ENCODE assay signal across 9 cellular contexts in genomic region chr1:33111965-33112364, GRCh38. TPM values are rescaled to one million over a fixed set of nuclear protein-coding genes. Genes with fewer than 3 reads are reported as not detected.
DNase-seq lines count a peak whose midpoint lies in the region; ATAC-seq and TF ChIP-seq lines count a peak whose summit lies in the region.
"Had no signal": no experiment of that assay in that cellular context is flagged by ENCODE, and none has a peak within 500 bp of the region (broad histone marks: within the 10 kb centered on the region; RNA-seq: fewer than 3 reads in every experiment).

No MANE protein-coding gene starts in this region.

- TF ChIP-seq POLR2A in HCT116 (IDR thresholded peaks at IDR 0.05; ENCODE audit: borderline replicate concordance, extremely low read depth, insufficient read depth, insufficient read length) = no peak

- RAD21 ChIA-PET in HCT116 (lab: Charles Lee; ENCODE audit: low non-redundant PET in 1 of 2, low total read pairs in 2 of 2, uncharacterized antibody in 2 of 2, unreplicated experiment in 2 of 2) = no interaction called here

- H3K27me3 Mint-ChIP-seq in CD4-positive, alpha-beta T cell = no peaks in the 10 kb centered on the region
- peaks cover 2% of the 10 kb centered on the region for H3K27me3 Mint-ChIP-seq in mesothelial cell of epicardium (ENCODE audit: low read depth)
- H3K27me3 Mint-ChIP-seq: T-cell had no signal

- TF ChIP-seq RAD21 in HCT116 (IDR thresholded peaks at IDR 0.05; ENCODE audit: low read depth) = peak; percentile 68

- no peak overlapping the region for H3K27ac ChIP-seq in CD4-positive, alpha-beta T cell (ENCODE audit: low read depth, low read length)
- no peak overlapping the region for H3K27ac ChIP-seq in HCT116 (ENCODE audit: low read depth, low read length)

- no peaks in the 10 kb centered on the region for H3K9me3 ChIP-seq in CD4-positive, alpha-beta T cell (ENCODE audit: control insufficient read depth, low read length)
- peaks cover 0 to 6% of the 10 kb centered on the region in 2 experiments; a peak in 1 of 4 replicates for H3K9me3 ChIP-seq in HCT116 (ENCODE audit: control insufficient read depth in 1 of 2, insufficient read depth in 1 of 2, low read depth in 1 of 2, low read length in 2 of 2)

- H3K79me2 ChIP-seq in HCT116 (ENCODE audit: insufficient read depth, low read length) = no peaks in the 10 kb centered on the region

- H3K36me3 Mint-ChIP-seq in CD4-positive, alpha-beta T cell (ENCODE audit: low read depth) = no peaks in the 10 kb centered on the region
- H3K36me3 Mint-ChIP-seq in mesothelial cell of epicardium = peaks cover 9% of the 10 kb centered on the region

- intact Hi-C loops in CD4-positive, alpha-beta T cell (cut with DNase I, micrococcal nuclease) = loop anchor here (2.0 to 10.0 kb wide), 3 partner anchors 185 to 255 kb away; no protein-coding TSS in a partner anchor
- intact Hi-C loops in HCT116 (cut with micrococcal nuclease) = loop anchor here (5.0 kb wide), 3 partner anchors 185 to 360 kb away; partner anchors contain the start of gene ZSCAN20

- H3K27me3 ChIP-seq in CD4-positive, alpha-beta T cell (ENCODE audit: control insufficient read depth, insufficient read depth, low read length) = no peaks in the 10 kb centered on the region
- no peaks in the 10 kb centered on the region for H3K27me3 ChIP-seq in HCT116 (ENCODE audit: insufficient read depth, low read length)

- H3K9me2 ChIP-seq in HCT116 (ENCODE audit: insufficient read depth) = no peaks in the 10 kb centered on the region

- ATAC-seq in CD4-positive, alpha-beta T cell (ENCODE audit: poor library complexity) = peak; percentile 58
- peak; percentile 69 for ATAC-seq in HCT116
- peak; percentile 42; the same call in 1 of the 3 replicates for ATAC-seq in SK-N-SH treated with all-trans-retinoic acid at 6 μM for 48 hours
- ATAC-seq in HG03378 (IDR thresholded peaks at IDR 0.05; ENCODE audit: unreplicated experiment) = no peak
- no peak for ATAC-seq in GM18907 (IDR thresholded peaks at IDR 0.05; ENCODE audit: unreplicated experiment)

- no peak overlapping the region for H3K9ac ChIP-seq in HCT116 (ENCODE audit: low read length)

- H3K9me3 Mint-ChIP-seq in CD4-positive, alpha-beta T cell = peaks cover 4% of the 10 kb centered on the region
- H3K9me3 Mint-ChIP-seq in mesothelial cell of epicardium = peaks cover 14% of the 10 kb centered on the region

- H4K20me1 ChIP-seq in HCT116 (ENCODE audit: insufficient read depth) = no peaks in the 10 kb centered on the region

- H3K4me2 ChIP-seq in HCT116 (ENCODE audit: low read length) = no peak overlapping the region

- H3K27ac Mint-ChIP-seq in CD4-positive, alpha-beta T cell = no peak overlapping the region
- no peak overlapping the region for H3K27ac Mint-ChIP-seq in mesothelial cell of epicardium
- H3K27ac Mint-ChIP-seq: T-cell had no signal

- POLR2A ChIA-PET in CD4-positive, alpha-beta T cell (lab: Charles Lee) = no interaction called here
- POLR2A ChIA-PET in HCT116 (lab: Charles Lee) = no interaction called here

- no peak overlapping the region for H3K4me3 Mint-ChIP-seq in CD4-positive, alpha-beta T cell
- H3K4me3 Mint-ChIP-seq in mesothelial cell of epicardium = no peak overlapping the region
- H3K4me3 Mint-ChIP-seq: T-cell had no signal

- no peak overlapping the region for H2AFZ ChIP-seq in HCT116 (ENCODE audit: low read depth, low read length, poor library complexity, severe bottlenecking)

- peak; percentile 28 for TF ChIP-seq CTCF in CD4-positive, alpha-beta T cell (IDR thresholded peaks at IDR 0.05)
- peak; percentile 28 to 47 (median 35); a peak in 4 of 6 replicates for TF ChIP-seq CTCF in HCT116 (IDR thresholded peaks at IDR 0.05 in 2 of 3, conservative IDR thresholded peaks at IDR 0.05 in 1 of 3; ENCODE audit: borderline replicate concordance in 1 of 3, insufficient read depth in 1 of 3, low read depth in 2 of 3, low read length in 2 of 3)
- no peak for TF ChIP-seq CTCF in mesothelial cell of epicardium (IDR thresholded peaks at IDR 0.05; ENCODE audit: unreplicated experiment)

- CTCF ChIA-PET in CD4-positive, alpha-beta T cell (lab: Charles Lee) = interaction anchor here (1.4 kb wide), 1 partner anchor 15 kb away, joined by 4 read pairs; no protein-coding TSS in a partner anchor
- CTCF ChIA-PET in HCT116 (lab: Charles Lee) = interaction anchor here (1.4 kb wide), 1 partner anchor 184 kb away, joined by 4 read pairs; no protein-coding TSS in a partner anchor

- DNase-seq in CD4-positive, alpha-beta T cell = no peak
- DNase-seq in HCT116 (ENCODE audit: low read depth, low spot score) (no peak), fibroblast of the conjunctiva (ENCODE audit: low read depth) (peak; percentile 30), mucosa of gallbladder (ENCODE audit: low spot score) (no peak), mesothelial cell of epicardium (ENCODE audit: low spot score in 2 of 2, unreplicated experiment in 2 of 2) (no peak)
- DNase-seq: T-cell had no signal

- no peak overlapping the region for H3K4me3 ChIP-seq in HCT116 (replicated peaks in 1 of 2; ENCODE audit: low read depth in 1 of 2, low read length in 2 of 2)

- no peaks in the 10 kb centered on the region for H3K4me1 Mint-ChIP-seq in CD4-positive, alpha-beta T cell (ENCODE audit: low read depth)
- no peaks in the 10 kb centered on the region for H3K4me1 Mint-ChIP-seq in mesothelial cell of epicardium
- H3K4me1 Mint-ChIP-seq: T-cell had no signal

- no peaks in the 10 kb centered on the region for H3K36me3 ChIP-seq in HCT116 (ENCODE audit: control insufficient read depth in 1 of 2, insufficient read depth in 2 of 2, low read length in 2 of 2)

- no peaks in the 10 kb centered on the region for H3K4me1 ChIP-seq in HCT116 (ENCODE audit: control insufficient read depth in 1 of 2, insufficient read depth in 2 of 2, low read length in 2 of 2)

- BruUV-seq in HCT116 (replicated peaks; lab: Mats Ljungman, UMichigan) = no TSS peak

TF ChIP-seq in HCT116, 20 proteins besides CTCF, POLR2A, EP300 and RAD21 (continues in another document):
- no peak for TF ChIP-seq ZFX (IDR thresholded peaks at IDR 0.05)
- TF ChIP-seq, protein P1, sequence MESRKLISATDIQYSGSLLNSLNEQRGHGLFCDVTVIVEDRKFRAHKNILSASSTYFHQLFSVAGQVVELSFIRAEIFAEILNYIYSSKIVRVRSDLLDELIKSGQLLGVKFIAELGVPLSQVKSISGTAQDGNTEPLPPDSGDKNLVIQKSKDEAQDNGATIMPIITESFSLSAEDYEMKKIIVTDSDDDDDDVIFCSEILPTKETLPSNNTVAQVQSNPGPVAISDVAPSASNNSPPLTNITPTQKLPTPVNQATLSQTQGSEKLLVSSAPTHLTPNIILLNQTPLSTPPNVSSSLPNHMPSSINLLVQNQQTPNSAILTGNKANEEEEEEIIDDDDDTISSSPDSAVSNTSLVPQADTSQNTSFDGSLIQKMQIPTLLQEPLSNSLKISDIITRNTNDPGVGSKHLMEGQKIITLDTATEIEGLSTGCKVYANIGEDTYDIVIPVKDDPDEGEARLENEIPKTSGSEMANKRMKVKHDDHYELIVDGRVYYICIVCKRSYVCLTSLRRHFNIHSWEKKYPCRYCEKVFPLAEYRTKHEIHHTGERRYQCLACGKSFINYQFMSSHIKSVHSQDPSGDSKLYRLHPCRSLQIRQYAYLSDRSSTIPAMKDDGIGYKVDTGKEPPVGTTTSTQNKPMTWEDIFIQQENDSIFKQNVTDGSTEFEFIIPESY (IDR thresholded peaks at IDR 0.05; ENCODE audit: extremely low read depth, insufficient replicate concordance, low read length) = no peak
- TF ChIP-seq POLR2AphosphoS5 (IDR thresholded peaks at IDR 0.05; ENCODE audit: low read depth, low read length) = no peak
- no peak for TF ChIP-seq MAX (IDR thresholded peaks at IDR 0.05)

TF ChIP-seq in SK-N-SH treated with all-trans-retinoic acid at 6 μM for 48 hours, 23 proteins besides CTCF, POLR2A, EP300 and RAD21:
- no peak for TF ChIP-seq CSDC2 (CRISPR knock-in tag; IDR thresholded peaks at IDR 0.05)
- no peak for TF ChIP-seq ZC3H10 (CRISPR knock-in tag; IDR thresholded peaks at IDR 0.05)
- TF ChIP-seq, protein P2, sequence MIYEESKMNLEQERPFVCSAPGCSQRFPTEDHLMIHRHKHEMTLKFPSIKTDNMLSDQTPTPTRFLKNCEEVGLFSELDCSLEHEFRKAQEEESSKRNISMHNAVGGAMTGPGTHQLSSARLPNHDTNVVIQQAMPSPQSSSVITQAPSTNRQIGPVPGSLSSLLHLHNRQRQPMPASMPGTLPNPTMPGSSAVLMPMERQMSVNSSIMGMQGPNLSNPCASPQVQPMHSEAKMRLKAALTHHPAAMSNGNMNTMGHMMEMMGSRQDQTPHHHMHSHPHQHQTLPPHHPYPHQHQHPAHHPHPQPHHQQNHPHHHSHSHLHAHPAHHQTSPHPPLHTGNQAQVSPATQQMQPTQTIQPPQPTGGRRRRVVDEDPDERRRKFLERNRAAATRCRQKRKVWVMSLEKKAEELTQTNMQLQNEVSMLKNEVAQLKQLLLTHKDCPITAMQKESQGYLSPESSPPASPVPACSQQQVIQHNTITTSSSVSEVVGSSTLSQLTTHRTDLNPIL (CRISPR knock-in tag; IDR thresholded peaks at IDR 0.05; ENCODE audit: low read depth) = no peak
- TF ChIP-seq ARNTL (CRISPR knock-in tag; IDR thresholded peaks at IDR 0.05; ENCODE audit: borderline replicate concordance, low read depth) = no peak
- TF ChIP-seq OSR1 (CRISPR knock-in tag; IDR thresholded peaks at IDR 0.05) = no peak
- no peak for TF ChIP-seq GLIS3 (CRISPR knock-in tag; IDR thresholded peaks at IDR 0.05)
- no peak for TF ChIP-seq TCF4 (CRISPR knock-in tag; IDR thresholded peaks at IDR 0.05; ENCODE audit: borderline replicate concordance)

RNA-seq across cellular contexts. Expression of gene AZIN2, which starts 31.0 kb away (rescaled TPM):
- total RNA-seq in CD4-positive, alpha-beta T cell = 1 to 10 TPM; 4.6 to 4.9 TPM
- total RNA-seq in HCT116 (2021; ENCODE audit: unreplicated experiment) (7.8 TPM), mucosa of gallbladder (6.2 TPM), mesothelial cell of epicardium (9.6 to 15.1 TPM (median 14.4 TPM) in 3 replicates)
- 9.0 and 9.7 TPM in 2 replicates for polyA plus RNA-seq in HCT116 (2012)

Comparison
In these comparisons a context has a peak if more than half of its experiments do, and no peak if none do; other contexts are left out.
1. ATAC-seq: peak in CD4-positive, alpha-beta T cell (single experiment), HCT116 (single experiment) and SK-N-SH treated with all-trans-retinoic acid at 6 μM for 48 hours (single experiment); none in HG03378 (single experiment) and GM18907 (single experiment).